Comparison of ENCODE assay signal across 8 cellular contexts in the genomic region with DNA sequence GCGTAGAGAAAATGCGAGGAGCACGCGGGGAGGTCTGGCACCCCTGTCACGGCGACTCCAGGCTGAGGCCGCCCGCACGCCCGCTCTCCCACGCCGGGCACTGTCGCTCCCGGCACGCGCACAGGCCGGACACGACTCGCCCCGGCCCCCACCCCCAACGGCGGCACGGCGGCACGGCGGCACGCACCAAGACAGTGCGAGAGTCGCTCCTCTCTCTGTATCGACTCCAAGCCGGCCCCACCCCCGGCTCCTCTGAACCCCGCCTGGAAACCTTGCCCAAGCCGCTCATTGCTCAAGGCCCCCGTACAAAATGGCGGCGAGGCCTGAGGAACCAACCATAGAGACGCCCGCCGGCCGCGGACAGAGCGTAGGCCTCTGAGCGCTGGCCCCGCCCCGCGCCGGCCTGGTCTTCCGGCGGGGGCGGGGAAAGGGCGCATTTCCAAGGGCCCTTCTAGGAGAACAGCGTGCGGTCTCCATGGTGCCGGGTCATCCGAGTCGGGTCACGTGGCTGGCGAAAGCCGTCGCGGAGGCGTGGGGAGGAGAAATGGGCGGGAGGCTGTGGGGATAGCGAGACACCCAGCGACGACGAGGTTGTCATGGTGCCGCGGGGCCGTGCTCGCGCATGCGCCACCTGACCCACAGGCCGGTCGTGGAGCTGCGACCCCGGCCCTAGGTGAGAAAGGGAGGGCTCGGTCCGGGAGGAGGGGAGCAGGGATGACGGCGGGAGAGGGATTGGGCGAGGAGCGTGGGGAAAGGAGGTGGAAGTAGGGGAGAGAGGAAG. TPM values are rescaled to one million over a fixed set of nuclear protein-coding genes. Genes with fewer than 3 reads are reported as not detected.
DNase-seq lines count a peak whose midpoint lies in the region; ATAC-seq lines count a peak whose summit lies in the region.

A gene with protein sequence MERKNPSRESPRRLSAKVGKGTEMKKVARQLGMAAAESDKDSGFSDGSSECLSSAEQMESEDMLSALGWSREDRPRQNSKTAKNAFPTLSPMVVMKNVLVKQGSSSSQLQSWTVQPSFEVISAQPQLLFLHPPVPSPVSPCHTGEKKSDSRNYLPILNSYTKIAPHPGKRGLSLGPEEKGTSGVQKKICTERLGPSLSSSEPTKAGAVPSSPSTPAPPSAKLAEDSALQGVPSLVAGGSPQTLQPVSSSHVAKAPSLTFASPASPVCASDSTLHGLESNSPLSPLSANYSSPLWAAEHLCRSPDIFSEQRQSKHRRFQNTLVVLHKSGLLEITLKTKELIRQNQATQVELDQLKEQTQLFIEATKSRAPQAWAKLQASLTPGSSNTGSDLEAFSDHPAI (plus strand): TSS at position 570 of the 781 bp plus-strand sequence. CDS start 7,451 bp downstream, outside the sequence.

- peak within 1 kb of the TSS; percentile 88 for H3K4me3 Mint-ChIP-seq in activated CD8-positive, alpha-beta memory T cell treated with anti-CD3 and anti-CD28 coated beads, Interleukin-2, amount 10 ng/mL, durations not matched to agents 7 days and 5 days

- H3K18ac ChIP-seq in mesenchymal stem cell (ENCODE audit: low read depth in 1 of 2, low read length in 2 of 2): peak within 1 kb of the TSS; percentile 95 to 99

- H3K4me1 ChIP-seq in NT2/D1 (ENCODE audit: insufficient read depth, insufficient read length) (no peaks in the 10 kb centered on the region), endocrine pancreas (ENCODE audit: control insufficient read depth, insufficient read depth, low read length) (peaks cover 5% of the 10 kb centered on the region), mesenchymal stem cell (ENCODE audit: control insufficient read depth, insufficient read depth, low read depth, low read length) (peaks cover 5% of the 10 kb centered on the region)

- H3K27ac ChIP-seq in mesenchymal stem cell (ENCODE audit: low read length, poor library complexity, severe bottlenecking): peak within 1 kb of the TSS; percentile 79

- H3K9ac ChIP-seq in NT2/D1 (ENCODE audit: insufficient read length, low read depth) (peak within 1 kb of the TSS; percentile 97), endocrine pancreas (ENCODE audit: control insufficient read depth, insufficient read depth, low read length) (peak within 1 kb of the TSS; percentile 88), mesenchymal stem cell (ENCODE audit: low read length) (peak within 1 kb of the TSS; percentile 98)

- H2BK120ac ChIP-seq in mesenchymal stem cell (ENCODE audit: low read depth, low read length): peak within 1 kb of the TSS; percentile 87

- peak within 1 kb of the TSS; percentile 95 for H3K4me2 ChIP-seq in mesenchymal stem cell (ENCODE audit: low read length, poor library complexity, severe bottlenecking)

- peaks cover 13% of the 10 kb centered on the region for H3K79me1 ChIP-seq in mesenchymal stem cell (replicated peaks; ENCODE audit: low read length, poor library complexity, severe bottlenecking)

- H3K27ac Mint-ChIP-seq in activated CD8-positive, alpha-beta memory T cell treated with anti-CD3 and anti-CD28 coated beads, Interleukin-2, amount 10 ng/mL, durations not matched to agents 7 days and 5 days: peak within 1 kb of the TSS; percentile 92

- H2AK5ac ChIP-seq in mesenchymal stem cell (ENCODE audit: low read length, severe bottlenecking): no peak within 1 kb of the TSS

- H3K4me3 ChIP-seq in NT2/D1 (ENCODE audit: insufficient read length, low read depth): peak within 1 kb of the TSS; percentile 96
- H3K4me3 ChIP-seq in endocrine pancreas (ENCODE audit: control insufficient read depth, insufficient read depth, low read length): peak within 1 kb of the TSS; percentile 81
- peak within 1 kb of the TSS; percentile 98 to 99 for H3K4me3 ChIP-seq in mesenchymal stem cell (ENCODE audit: insufficient read depth in 1 of 2, low read depth in 1 of 2, low read length in 2 of 2)

- H3K9me3 Mint-ChIP-seq in activated CD8-positive, alpha-beta memory T cell treated with anti-CD3 and anti-CD28 coated beads, Interleukin-2, amount 10 ng/mL, durations not matched to agents 7 days and 5 days (ENCODE audit: low read depth): no peaks in the 10 kb centered on the region

- peak within 1 kb of the TSS; percentile 97 for H4K8ac ChIP-seq in mesenchymal stem cell (ENCODE audit: low read length)

- H2BK5ac ChIP-seq in mesenchymal stem cell (ENCODE audit: low read depth, low read length, poor library complexity, severe bottlenecking): peak within 1 kb of the TSS; percentile 45

- no peaks in the 10 kb centered on the region for H3K27me3 ChIP-seq in NT2/D1 (ENCODE audit: insufficient read depth, insufficient read length)
- H3K27me3 ChIP-seq in endocrine pancreas (ENCODE audit: control insufficient read depth, insufficient read depth, low read length): no peaks in the 10 kb centered on the region
- no peaks in the 10 kb centered on the region for H3K27me3 ChIP-seq in mesenchymal stem cell (ENCODE audit: control insufficient read depth in 1 of 2, insufficient read depth in 1 of 2, low read length in 2 of 2)

- H4K91ac ChIP-seq in mesenchymal stem cell (ENCODE audit: low read length): peak within 1 kb of the TSS; percentile 96

- WGBS in mesenchymal stem cell: under 1% methylated on average over 82 of the region's 84 CpGs

- CTCF ChIA-PET in activated CD8-positive, alpha-beta memory T cell treated with anti-CD3 and anti-CD28 coated beads, Interleukin-2, amount 10 ng/mL, durations not matched to agents 7 days and 5 days (lab: Charles Lee): interaction anchor here (0.6 to 5.5 kb wide), 18 partner anchors 11 to 387 kb away, joined by 3 to 71 read pairs (median 6); a partner anchor contains a TSS

- peak within 1 kb of the TSS in 1 of 2 experiments; percentile 99 for H3K23ac ChIP-seq in mesenchymal stem cell (ENCODE audit: low read length in 2 of 2)

- H3K36me3 ChIP-seq in NT2/D1 (ENCODE audit: insufficient read depth, insufficient read length, low read length): no peaks in the 10 kb centered on the region
- no peaks in the 10 kb centered on the region for H3K36me3 ChIP-seq in endocrine pancreas (ENCODE audit: control insufficient read depth, insufficient read depth, low read length)
- no peaks in the 10 kb centered on the region for H3K36me3 ChIP-seq in mesenchymal stem cell (ENCODE audit: control insufficient read depth in 1 of 2, insufficient read depth in 2 of 2, low read depth in 1 of 2, low read length in 2 of 2)

- H3K4ac ChIP-seq in mesenchymal stem cell (ENCODE audit: low read depth in 1 of 2, low read length in 2 of 2): peak within 1 kb of the TSS; percentile 61 to 93

- peaks cover 37% of the 10 kb centered on the region for H3K4me1 Mint-ChIP-seq in activated CD8-positive, alpha-beta memory T cell treated with anti-CD3 and anti-CD28 coated beads, Interleukin-2, amount 10 ng/mL, durations not matched to agents 7 days and 5 days

- H3K36me3 Mint-ChIP-seq in activated CD8-positive, alpha-beta memory T cell treated with anti-CD3 and anti-CD28 coated beads, Interleukin-2, amount 10 ng/mL, durations not matched to agents 7 days and 5 days: no peaks in the 10 kb centered on the region

- H3K27me3 Mint-ChIP-seq in activated CD8-positive, alpha-beta memory T cell treated with anti-CD3 and anti-CD28 coated beads, Interleukin-2, amount 10 ng/mL, durations not matched to agents 7 days and 5 days: no peaks in the 10 kb centered on the region

- H3K9me3 ChIP-seq in NT2/D1 (ENCODE audit: insufficient read depth, low read length): no peaks in the 10 kb centered on the region
- no peaks in the 10 kb centered on the region for H3K9me3 ChIP-seq in endocrine pancreas (ENCODE audit: control insufficient read depth, low read length)
- H3K9me3 ChIP-seq in mesenchymal stem cell (ENCODE audit: control insufficient read depth, low read length): no peaks in the 10 kb centered on the region

- peak within 1 kb of the TSS; percentile 96 for H2AFZ ChIP-seq in mesenchymal stem cell (ENCODE audit: low read depth, low read length)

- ATAC-seq in GM21381 (IDR thresholded peaks at IDR 0.05; ENCODE audit: unreplicated experiment): peak; percentile 86
- ATAC-seq in activated CD8-positive, alpha-beta memory T cell treated with anti-CD3 and anti-CD28 coated beads, Interleukin-2, amount 10 ng/mL, durations not matched to agents 7 days and 5 days: peak; percentile 92

- peak within 1 kb of the TSS in 1 of 2 experiments; percentile 100 for H3K14ac ChIP-seq in mesenchymal stem cell (ENCODE audit: low read length in 2 of 2)

- H2BK15ac ChIP-seq in mesenchymal stem cell (ENCODE audit: low read depth, poor library complexity, severe bottlenecking): peak within 1 kb of the TSS; percentile 91

- peak within 1 kb of the TSS; percentile 53 to 97 for H2BK12ac ChIP-seq in mesenchymal stem cell (ENCODE audit: low read length in 2 of 2)

- DNase-seq in COR-L47 (lab: John Stamatoyannopoulos, UW) (peak; percentile 100), HUDEP-2 (lab: John Stamatoyannopoulos, UW; ENCODE audit: unreplicated experiment in 76 of 76) (peak; percentile 69 to 99 (median 98)), NT2/D1 (ENCODE audit: low read depth, low spot score) (peak; percentile 95), mesenchymal stem cell (peak; percentile 99)
- DNase-seq in activated CD8-positive, alpha-beta memory T cell treated with anti-CD3 and anti-CD28 coated beads, Interleukin-2, amount 10 ng/mL, durations not matched to agents 7 days and 5 days: peak; percentile 100
- peak; percentile 98 for DNase-seq in stimulated activated CD8-positive, alpha-beta memory T cell treated with anti-CD3 and anti-CD28 coated beads, Interleukin-12 subunit alpha, Interleukin-12 subunit beta, amount 100 ng/mL, for 4 hours (ENCODE audit: low read depth)

RNA-seq across cellular contexts. Expression of the gene that starts here (rescaled TPM):
- 10 to 100 TPM; 11.3 to 12.0 TPM for total RNA-seq in activated CD8-positive, alpha-beta memory T cell treated with anti-CD3 and anti-CD28 coated beads, Interleukin-2, amount 10 ng/mL, durations not matched to agents 7 days and 5 days
- polyA plus RNA-seq in mesenchymal stem cell (2013, experiment 1 of 2): 8.8 TPM
- 8.8 TPM for polyA plus RNA-seq in mesenchymal stem cell (2013, experiment 2 of 2)

Comparison
In these comparisons a context has a peak if more than half of its experiments do, and no peak if none do; other contexts are left out.
1. Peak in every context shown above with its lines: DNase-seq, ATAC-seq, H3K4me3 ChIP-seq and H3K27ac ChIP-seq.